Comparison of ENCODE assay signal across 8 cellular contexts in the genomic region with DNA sequence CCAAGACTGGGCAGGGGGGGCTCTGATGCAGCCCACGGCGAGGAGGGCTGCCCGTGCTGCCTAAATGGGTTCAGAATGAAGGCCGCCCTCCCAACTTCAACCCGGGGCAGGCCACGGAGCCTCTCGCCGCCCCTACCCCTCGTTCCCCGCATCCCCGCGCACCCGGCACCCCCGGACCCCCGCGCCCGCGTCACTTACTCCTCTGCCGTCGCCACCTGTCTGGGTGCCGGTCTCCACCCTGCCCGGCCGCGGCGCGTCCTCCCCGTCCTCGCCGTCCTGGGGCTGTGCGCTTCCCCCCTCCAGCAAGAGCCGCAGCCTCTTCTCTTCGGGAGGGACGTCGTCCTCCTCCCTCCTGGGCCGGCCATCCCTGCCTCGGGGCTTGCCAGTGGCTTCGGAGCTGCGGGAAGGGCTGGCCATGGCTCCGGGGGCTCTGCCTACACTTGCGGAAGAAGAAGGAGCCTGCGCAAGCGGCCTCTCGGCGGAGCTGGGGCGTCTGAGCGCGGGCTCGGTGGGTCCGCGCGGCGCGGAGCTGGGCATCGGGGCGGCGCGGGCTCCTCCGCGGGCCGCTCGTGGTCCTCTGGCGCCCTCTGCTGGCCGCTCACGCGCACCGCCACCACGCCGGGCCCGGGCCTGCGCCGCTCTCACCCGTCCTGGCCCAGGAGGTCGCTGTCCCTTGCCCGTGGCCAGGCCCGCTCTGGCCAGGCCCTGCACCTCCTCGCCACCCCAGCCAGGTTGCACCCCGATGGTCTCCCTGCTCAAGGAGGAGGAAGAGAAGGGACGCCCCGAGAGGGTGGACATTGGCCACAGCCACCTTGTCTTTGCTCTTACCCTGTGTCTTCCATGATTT. TPM values are rescaled to one million over a fixed set of nuclear protein-coding genes. Genes with fewer than 3 reads are reported as not detected.
DNase-seq lines count a peak whose midpoint lies in the region; ATAC-seq, FAIRE-seq and TF ChIP-seq lines count a peak whose summit lies in the region.
"Not testable (repeated sequence)": the region's sequence is repeated elsewhere in the genome, so short reads cannot be mapped to it uniquely, and the experiment has no call there.

No MANE protein-coding gene starts in this region.

- POLR2A ChIA-PET in GM10248 (lab: Yijun Ruan, JAX); H1 (lab: Charles Lee; ENCODE audit: partially characterized antibody); HepG2 (lab: Yijun Ruan, JAX): not testable (repeated sequence)

- not testable (repeated sequence) for H3K36me3 ChIP-seq in Karpas-422 (ENCODE audit: insufficient read depth, low read length); H1 (ENCODE audit: control insufficient read depth in 2 of 4, insufficient read depth in 4 of 4, low read length in 3 of 4); HepG2 (replicated peaks in 1 of 2; ENCODE audit: control insufficient read depth in 1 of 2, insufficient read depth in 2 of 2, low read length in 2 of 2)

- in situ Hi-C loops in HepG2 (cut with HindIII; ENCODE audit: extremely low pct_ligation_motif_present, low pct_unique_long_range_greater_than_20kb): not testable (repeated sequence)

- H2BK5ac ChIP-seq in H1 (ENCODE audit: low read depth, low read length): not testable (repeated sequence)

- CTCF ChIA-PET in GM10248 (lab: Yijun Ruan, JAX): interaction anchor here (0.6 to 0.7 kb wide), 2 partner anchors 55 to 294 kb away, joined by 3 read pairs; no protein-coding TSS in a partner anchor
- CTCF ChIA-PET in H1 (lab: Charles Lee; ENCODE audit: partially characterized antibody): interaction anchor here (0.6 to 1.0 kb wide), 2 partner anchors 55 to 88 kb away, joined by 3 read pairs; no protein-coding TSS in a partner anchor
- CTCF ChIA-PET in HepG2 (lab: Yijun Ruan, JAX; ENCODE audit: low intra/inter-chr PET ratio, low total read pairs): not testable (repeated sequence)

- peak; percentile 39 for DNase-seq in GM10248 (ENCODE audit: extremely low spot score)
- DNase-seq in Karpas-422: peak; percentile 83
- peak; percentile 22 for DNase-seq in SK-N-DZ (ENCODE audit: low spot score)
- DNase-seq in activated T-cell treated with anti-CD3 and anti-CD28 coated beads, Interleukin-2, amount 50 U/mL, for 48 hours: peak; percentile 77 to 83
- peak in 1 of 2 experiments; percentile 93 for DNase-seq in H1 (ENCODE audit: low read depth in 1 of 2, low spot score in 2 of 2)
- peak; percentile 6 for DNase-seq in HepG2 (ENCODE audit: low spot score)
- peak; percentile 41 to 58 for DNase-seq in stimulated activated CD4-positive, alpha-beta T cell treated with anti-CD3 and anti-CD28 coated beads, Interleukin-12 subunit alpha, Interleukin-12 subunit beta, amount 100 ng/mL, for 24 hours (ENCODE audit: low read depth in 2 of 2)
- DNase-seq in urothelium cell line (ENCODE audit: low spot score): peak; percentile 57

- not testable (repeated sequence) for H3K27ac ChIP-seq in Karpas-422 (ENCODE audit: low read length); H1 (ENCODE audit: low read depth, low read length); HepG2 (ENCODE audit: extremely low read length, insufficient read depth, low read length)

- not testable (repeated sequence) for H2BK15ac ChIP-seq in H1 (ENCODE audit: low read length)

- not testable (repeated sequence) for H4K91ac ChIP-seq in H1 (replicated peaks; ENCODE audit: insufficient read length, low read length)

- not testable (repeated sequence) for TF ChIP-seq POLR2A in H1 (IDR thresholded peaks at IDR 0.05; ENCODE audit: control extremely low read depth in 1 of 2, low read depth in 2 of 2, low read length in 2 of 2); HepG2 (IDR thresholded peaks at IDR 0.05; ENCODE audit: insufficient read depth in 1 of 2, low read depth in 2 of 2, low read length in 2 of 2)

- not testable (repeated sequence) for H2BK120ac ChIP-seq in H1 (replicated peaks; ENCODE audit: low read depth, low read length)

- not testable (repeated sequence) for H3K23ac ChIP-seq in H1 (ENCODE audit: insufficient read length)

- not testable (repeated sequence) for H2AFZ ChIP-seq in Karpas-422 (ENCODE audit: low read length); H1 (ENCODE audit: low read length); HepG2 (ENCODE audit: low read length)

- TF ChIP-seq CTCF in GM10248 (IDR thresholded peaks at IDR 0.05; ENCODE audit: control extremely low read depth, extremely low read depth, low read depth, missing control alignments) (peak; percentile 61), H1 (IDR thresholded peaks at IDR 0.05; ENCODE audit: control extremely low read depth in 1 of 3, insufficient read depth in 1 of 3, low read depth in 1 of 3, low read length in 3 of 3) (peak; percentile 53 to 71 (median 70)), HepG2 (CRISPR knock-in tag; IDR thresholded peaks at IDR 0.05) (peak; percentile 61)

- H3K14ac ChIP-seq in H1 (ENCODE audit: insufficient read length): not testable (repeated sequence)

- H3K27me3 ChIP-seq in Karpas-422 (ENCODE audit: low read length); H1 (replicated peaks in 1 of 4; ENCODE audit: control insufficient read depth in 3 of 4, extremely low read depth in 1 of 4, insufficient read depth in 3 of 4, low read length in 3 of 4); HepG2 (ENCODE audit: control insufficient read depth in 1 of 2, insufficient read depth in 2 of 2, low read length in 2 of 2): not testable (repeated sequence)

- H3K79me1 ChIP-seq in H1 (ENCODE audit: low read depth, low read length): not testable (repeated sequence)

- not testable (repeated sequence) for TF ChIP-seq EP300 in H1 (IDR thresholded peaks at IDR 0.05; ENCODE audit: borderline replicate concordance in 1 of 2, low read depth in 2 of 2, low read length in 2 of 2); HepG2 (IDR thresholded peaks at IDR 0.05; ENCODE audit: low read depth in 2 of 2, low read length in 2 of 2); HepG2 (CRISPR knock-in tag; IDR thresholded peaks at IDR 0.05; ENCODE audit: borderline replicate concordance)

- WGBS in H1 (ENCODE audit: extremely low coverage in 1 of 2, insufficient coverage in 1 of 2, insufficient read length in 1 of 2, insufficient replicate concordance in 2 of 2, low coverage in 1 of 2, low lambda C conversion rate in 2 of 2, missing lambda C conversion rate in 1 of 2), 2 experiments: 4% methylated on average over 30 of the region's 79 CpGs; no CpG with 5 or more reads in 1 of the 2 experiments
- WGBS in HepG2 (ENCODE audit: low lambda C conversion rate): 27% methylated on average over 22 of the region's 79 CpGs

- H3K4ac ChIP-seq in H1 (replicated peaks; ENCODE audit: insufficient read length, low read depth, low read length): not testable (repeated sequence)

- not testable (repeated sequence) for H2BK12ac ChIP-seq in H1 (ENCODE audit: low read depth, low read length)

- H3K23me2 ChIP-seq in H1 (ENCODE audit: low read depth, low read length): not testable (repeated sequence)

- not testable (repeated sequence) for H3K9me3 ChIP-seq in Karpas-422 (ENCODE audit: low read length); H1 (ENCODE audit: insufficient read depth in 2 of 2, low read depth in 1 of 2, low read length in 1 of 2); HepG2 (ENCODE audit: low read length)

- FAIRE-seq in H1 (lab: Jason Lieb, UNC); HepG2 (lab: Jason Lieb, UNC): not testable (repeated sequence)
- peak; percentile 56 for FAIRE-seq in urothelium cell line (lab: Jason Lieb, UNC)

- not testable (repeated sequence) for H3K9ac ChIP-seq in Karpas-422 (ENCODE audit: low read length); HepG2 (ENCODE audit: insufficient read depth, low read depth, low read length)
- 0 out of 7 replicates have a peak overlapping the region, but pooled peaks of 2 of the 4 experiments have one; percentile 8 to 30 for H3K9ac ChIP-seq in H1 (replicated peaks in 1 of 4; ENCODE audit: extremely low read depth in 1 of 4, low read depth in 3 of 4, low read length in 3 of 4)

- not testable (repeated sequence) for H3K18ac ChIP-seq in H1 (ENCODE audit: extremely low read depth, low read length)

- not testable (repeated sequence) for H4K20me1 ChIP-seq in Karpas-422 (ENCODE audit: insufficient read depth, low read depth, low read length); H1 (replicated peaks in 1 of 2; ENCODE audit: control insufficient read depth in 1 of 2, insufficient read depth in 2 of 2, low read length in 2 of 2); HepG2 (ENCODE audit: insufficient read depth, low read length)

- H3K4me2 ChIP-seq in Karpas-422 (ENCODE audit: low read depth, low read length, poor library complexity, severe bottlenecking): peak overlapping the region; percentile 35
- H3K4me2 ChIP-seq in H1 (ENCODE audit: insufficient read depth in 1 of 2, low read depth in 2 of 2, low read length in 2 of 2): peak overlapping the region; percentile 73 to 75
- peak overlapping the region; percentile 55; the same call in 1 of the 2 replicates for H3K4me2 ChIP-seq in HepG2 (ENCODE audit: low read depth, low read length)

- peak; percentile 53 to 66 for TF ChIP-seq RAD21 in H1 (IDR thresholded peaks at IDR 0.05 in 1 of 2, conservative IDR thresholded peaks at IDR 0.05 in 1 of 2; ENCODE audit: low read depth in 2 of 2, low read length in 2 of 2)
- not testable (repeated sequence) for TF ChIP-seq RAD21 in HepG2 (CRISPR knock-in tag; IDR thresholded peaks at IDR 0.05)

- peak; percentile 96 for ATAC-seq in HepG2

- not testable (repeated sequence) for H4K8ac ChIP-seq in H1 (ENCODE audit: extremely low read depth, insufficient read depth, low read length)

- not testable (repeated sequence) for H3K79me2 ChIP-seq in Karpas-422 (ENCODE audit: low read length); H1 (ENCODE audit: control insufficient read depth in 1 of 2, insufficient read depth in 2 of 2, low read length in 2 of 2); HepG2 (ENCODE audit: insufficient read depth, low read length)

- not testable (repeated sequence) for H3K9me2 ChIP-seq in Karpas-422 (replicated peaks; ENCODE audit: insufficient read depth, low read length)

- H3K4me3 ChIP-seq in Karpas-422 (ENCODE audit: low read length); HepG2 (replicated peaks in 1 of 3; ENCODE audit: insufficient read depth in 1 of 3, low read depth in 2 of 3, low read length in 3 of 3): not testable (repeated sequence)
- H3K4me3 ChIP-seq in H1 (ENCODE audit: extremely low read depth in 1 of 4, insufficient read depth in 2 of 4, low read depth in 3 of 4, low read length in 4 of 4): peak overlapping the region; percentile 47 to 73 (median 54)

- peak overlapping the region; percentile 60 for H4K5ac ChIP-seq in H1 (ENCODE audit: insufficient read length, low read depth, low read length)

- intact Hi-C loops in HepG2 (cut with micrococcal nuclease; ENCODE audit: unreplicated experiment): not testable (repeated sequence)

- not testable (repeated sequence) for H3K56ac ChIP-seq in H1 (replicated peaks; ENCODE audit: insufficient read length, low read depth, low read length)

- BruUV-seq in HepG2 (replicated peaks; lab: Mats Ljungman, UMichigan): not testable (repeated sequence)

- not testable (repeated sequence) for H2BK20ac ChIP-seq in H1 (ENCODE audit: low read length)

- not testable (repeated sequence) for H3K4me1 ChIP-seq in Karpas-422 (ENCODE audit: low read length); H1 (replicated peaks in 1 of 4; ENCODE audit: control insufficient read depth in 3 of 4, insufficient read depth in 4 of 4, low read length in 3 of 4); HepG2 (ENCODE audit: insufficient read depth, low read length)

- H2AK5ac ChIP-seq in H1 (ENCODE audit: low read depth, low read length): not testable (repeated sequence)

RNA-seq across cellular contexts. Expression of gene CLEC6A, which starts 59.3 kb away (rescaled TPM):
- total RNA-seq in Karpas-422 (2014; rRNA removed; shearing (Covaris generic); ENCODE audit: low replicate concordance): not detected in 2 replicates
- polyA plus RNA-seq in SK-N-DZ (2014; cell fraction: cytosol; rRNA removed): not detected in 2 replicates
- polyA plus RNA-seq in SK-N-DZ (2014; cell fraction: nucleus; rRNA removed): 0.12 TPM in 1 of 2 replicates, not detected in the other
- total RNA-seq in H1 (2021; fragmentation: NEBNext Ultra II Directional; extraction: Animal tissue kit (Norgen Biotek cat#: 25700)): not detected in 2 replicates
- polyA plus RNA-seq in H1 (2011; rRNA removed) (not detected in 2 replicates), HepG2 (2011; rRNA removed) (not detected in 2 replicates)
- polyA plus RNA-seq in H1 (2011; cell fraction: cytosol; rRNA removed): not detected
- not detected for polyA plus RNA-seq in H1 (2011; cell fraction: nucleus; rRNA removed)
- polyA plus RNA-seq in H1 (2012, experiment 1 of 2): not detected in 4 replicates
- polyA plus RNA-seq in H1 (2012, experiment 2 of 2): not detected
- 0.10 TPM for polyA plus RNA-seq in H1 (2013, experiment 1 of 2)
- 0.06 TPM for polyA plus RNA-seq in H1 (2013, experiment 2 of 2)
- polyA minus RNA-seq in H1 (2011; rRNA and poly(A)+ RNA removed): 0.10 TPM in 1 of 2 replicates, not detected in the other
- not detected for polyA minus RNA-seq in H1 (2011; cell fraction: cytosol; rRNA and poly(A)+ RNA removed)
- 0.70 TPM for polyA minus RNA-seq in H1 (2011; cell fraction: nucleus; rRNA and poly(A)+ RNA removed)
- total RNA-seq in HepG2 (2016; rRNA removed; fragmentation: Illumina TruSeq; extraction: Trizol): not detected in 2 replicates
- total RNA-seq in HepG2 (2016; cell fraction: cytosol; rRNA removed; fragmentation: Illumina TruSeq; extraction: Trizol; ENCODE audit: low read depth): not detected in 2 replicates
- not detected in 2 replicates for total RNA-seq in HepG2 (2016; cell fraction: insoluble cytoplasmic fraction; rRNA removed; fragmentation: Illumina TruSeq; extraction: Trizol)
- not detected in 2 replicates for total RNA-seq in HepG2 (2016; cell fraction: membrane; rRNA removed; fragmentation: Illumina TruSeq; extraction: Trizol)
- not detected in 2 replicates for total RNA-seq in HepG2 (2016; cell fraction: nucleus; rRNA removed; fragmentation: Illumina TruSeq; extraction: Trizol)
- not detected in 2 replicates for polyA plus RNA-seq in HepG2 (2011; cell fraction: cytosol; rRNA removed)
- not detected in 2 replicates for polyA plus RNA-seq in HepG2 (2011; cell fraction: nucleus; rRNA removed)
- polyA plus RNA-seq in HepG2 (2012): not detected in 2 replicates
- polyA plus RNA-seq in HepG2 (2016; cell fraction: cytosol; fragmentation: Illumina TruSeq; extraction: Trizol; ENCODE audit: low read depth): not detected in 2 replicates
- not detected in 2 replicates for polyA plus RNA-seq in HepG2 (2016; cell fraction: insoluble cytoplasmic fraction; fragmentation: Illumina TruSeq; extraction: Trizol; ENCODE audit: low read depth)
- not detected in 2 replicates for polyA plus RNA-seq in HepG2 (2016; cell fraction: membrane; fragmentation: Illumina TruSeq; extraction: Trizol; ENCODE audit: low read depth)
- not detected in 2 replicates for polyA plus RNA-seq in HepG2 (2016; cell fraction: nucleus; fragmentation: Illumina TruSeq; extraction: Trizol; ENCODE audit: insufficient read depth, low read depth)
- not detected in 2 replicates for polyA minus RNA-seq in HepG2 (2011; rRNA and poly(A)+ RNA removed; ENCODE audit: low replicate concordance)
- not detected in 2 replicates for polyA minus RNA-seq in HepG2 (2011; cell fraction: cytosol; rRNA and poly(A)+ RNA removed)
- polyA minus RNA-seq in HepG2 (2011; cell fraction: nucleus; rRNA and poly(A)+ RNA removed): not detected in 2 replicates
